Comparison of ENCODE assay signal across 8 cellular contexts in the genomic region with DNA sequence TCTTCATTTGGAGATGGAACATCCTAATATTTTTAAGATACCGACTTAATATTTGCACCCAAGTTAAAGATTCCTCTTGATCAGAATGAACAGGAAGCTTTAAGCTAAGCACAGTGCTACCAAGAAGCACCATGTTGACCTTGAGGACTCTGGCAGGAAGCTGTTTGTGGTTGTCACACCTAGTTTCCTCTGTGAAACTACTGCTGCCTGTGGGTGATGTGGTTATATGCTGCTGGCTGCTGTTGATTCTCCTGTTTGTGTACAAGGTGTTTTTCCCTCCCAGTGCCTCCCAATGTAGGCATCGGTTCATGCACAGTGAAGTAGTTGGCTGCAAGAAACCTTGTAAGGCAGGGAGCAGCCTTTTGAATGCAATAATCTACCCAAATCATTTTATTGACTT. TPM values are rescaled to one million over a fixed set of nuclear protein-coding genes. Genes with fewer than 3 reads are reported as not detected.
DNase-seq lines count a peak whose midpoint lies in the region; ATAC-seq and TF ChIP-seq lines count a peak whose summit lies in the region.

No MANE protein-coding gene starts in this region.

- DNase-seq in RPMI8226 (peak; percentile 90), SKM-1 treated with dmso at 0.1 percent for 144 hours (lab: John Stamatoyannopoulos, UW; ENCODE audit: unreplicated experiment) (no peak), NCI-H2081 (lab: John Stamatoyannopoulos, UW) (no peak), mesothelial cell of epicardium (ENCODE audit: low spot score in 2 of 2, unreplicated experiment in 2 of 2) (no peak)
- peak; percentile 25 for DNase-seq in stimulated activated CD8-positive, alpha-beta memory T cell treated with anti-CD3 and anti-CD28 coated beads, Interleukin-4, amount 100 ng/mL, for 24 hours (ENCODE audit: low read depth)

- H3K4me1 Mint-ChIP-seq in activated naive CD8-positive, alpha-beta T cell (ENCODE audit: low read depth): peaks cover 91% of the 10 kb centered on the region
- peaks cover 19% of the 10 kb centered on the region for H3K4me1 Mint-ChIP-seq in mesothelial cell of epicardium

- H3K36me3 Mint-ChIP-seq in activated naive CD8-positive, alpha-beta T cell: peaks cover 33% of the 10 kb centered on the region
- H3K36me3 Mint-ChIP-seq in mesothelial cell of epicardium: peaks cover 36% of the 10 kb centered on the region

- TF ChIP-seq CTCF in mesothelial cell of epicardium (IDR thresholded peaks at IDR 0.05; ENCODE audit: unreplicated experiment): no peak

- H3K27me3 Mint-ChIP-seq in activated naive CD8-positive, alpha-beta T cell: no peaks in the 10 kb centered on the region
- H3K27me3 Mint-ChIP-seq in mesothelial cell of epicardium (ENCODE audit: low read depth): no peaks in the 10 kb centered on the region

- peak overlapping the region; percentile 94 for H3K27ac Mint-ChIP-seq in activated naive CD8-positive, alpha-beta T cell
- H3K27ac Mint-ChIP-seq in mesothelial cell of epicardium: no peak overlapping the region

- peak overlapping the region; percentile 84 for H3K4me3 Mint-ChIP-seq in activated naive CD8-positive, alpha-beta T cell
- H3K4me3 Mint-ChIP-seq in mesothelial cell of epicardium: no peak overlapping the region

- peak; percentile 100 for ATAC-seq in GM18499 (IDR thresholded peaks at IDR 0.05; ENCODE audit: insufficient read depth, unreplicated experiment)
- peak; percentile 100 for ATAC-seq in HG02623 (IDR thresholded peaks at IDR 0.05; ENCODE audit: unreplicated experiment)

- no peaks in the 10 kb centered on the region for H3K9me3 Mint-ChIP-seq in activated naive CD8-positive, alpha-beta T cell (ENCODE audit: low read depth)
- H3K9me3 Mint-ChIP-seq in mesothelial cell of epicardium: no peaks in the 10 kb centered on the region

RNA-seq across cellular contexts. Expression of a gene that starts 23.4 kb away (rescaled TPM):
- total RNA-seq in mesothelial cell of epicardium: 57.2 to 59.2 TPM (median 58.1 TPM) in 3 replicates

RNA-seq across cellular contexts. Expression of a gene that starts 45.3 kb away (rescaled TPM):
- 41.1 to 43.7 TPM (median 42.0 TPM) in 3 replicates for total RNA-seq in mesothelial cell of epicardium

Comparison
In these comparisons a context has a peak if more than half of its experiments do, and no peak if none do; other contexts are left out.
1. DNase-seq: peak in RPMI8226 (single experiment) and stimulated activated CD8-positive, alpha-beta memory T cell treated with anti-CD3 and anti-CD28 coated beads, Interleukin-4, amount 100 ng/mL, for 24 hours (single experiment); none in SKM-1 treated with dmso at 0.1 percent for 144 hours (single experiment), NCI-H2081 (0 of 2) and mesothelial cell of epicardium (0 of 2).